9 cellular contexts compared by ENCODE assay signal in genomic region chr9:4366649-4367330, GRCh38.
DNase-seq lines count a peak whose midpoint lies in the region; ATAC-seq, FAIRE-seq and TF ChIP-seq lines count a peak whose summit lies in the region.
"Had no signal": no experiment of that assay in that cellular context is flagged by ENCODE, and none has a peak within 500 bp of the region (broad histone marks: within the 10 kb centered on the region; RNA-seq: fewer than 3 reads in every experiment).

No MANE protein-coding gene starts in this region.

- no peak for DNase-seq in D721Med (ENCODE audit: insufficient read length, low spot score)
- DNase-seq in HT-29 (ENCODE audit: low spot score) = peak; percentile 71
- peak; percentile 84 for DNase-seq in RPMI7951 (ENCODE audit: low read depth)
- DNase-seq in brain microvascular endothelial cell = peak; percentile 57
- peak; percentile 68 for DNase-seq in islet precursor cell
- peak; percentile 30 for DNase-seq in stimulated activated CD4-positive, alpha-beta T cell treated with anti-CD3 and anti-CD28 coated beads, Interleukin-4, amount 100 ng/mL, for 24 hours
- no peak for DNase-seq in T-helper 2 cell treated with Interferon-gamma antibody and Interleukin-4, amounts not matched to agents 5 μg/mL and 100 μg/mL, for 36 hours (ENCODE audit: low spot score)

- no peak for ATAC-seq in HG03196 (IDR thresholded peaks at IDR 0.05; ENCODE audit: unreplicated experiment)
- ATAC-seq: T-cell had no signal

- H3K27me3 Mint-ChIP-seq in T-helper 2 cell treated with Interferon-gamma antibody and Interleukin-4, amounts not matched to agents 5 μg/mL and 100 μg/mL, for 36 hours (ENCODE audit: low read depth) = peaks cover 9% of the 10 kb centered on the region

- H3K4me3 Mint-ChIP-seq in T-helper 2 cell treated with Interferon-gamma antibody and Interleukin-4, amounts not matched to agents 5 μg/mL and 100 μg/mL, for 36 hours = no peak overlapping the region
- H3K4me3 Mint-ChIP-seq: T-cell had no signal

- peaks cover 3% of the 10 kb centered on the region for H3K4me1 Mint-ChIP-seq in T-helper 2 cell treated with Interferon-gamma antibody and Interleukin-4, amounts not matched to agents 5 μg/mL and 100 μg/mL, for 36 hours (ENCODE audit: low read depth)
- H3K4me1 Mint-ChIP-seq: T-cell had no signal

- H3K27ac ChIP-seq in brain microvascular endothelial cell = no peak overlapping the region

- no peak for FAIRE-seq in D721Med (lab: Jason Lieb, UNC)

- in situ Hi-C loops in brain microvascular endothelial cell (cut with HindIII; ENCODE audit: low pct_ligation_motif_present, low sequenced_read_pairs) = no loop called here

- H3K36me3 ChIP-seq in brain microvascular endothelial cell (replicated peaks) = no peaks in the 10 kb centered on the region

- TF ChIP-seq CTCF in D721Med (IDR thresholded peaks at IDR 0.05; ENCODE audit: insufficient read depth, missing control alignments) (peak; percentile 54), brain microvascular endothelial cell (IDR thresholded peaks at IDR 0.05; ENCODE audit: low read depth, low read length, missing control alignments) (peak; percentile 84)

- H3K36me3 Mint-ChIP-seq in T-helper 2 cell treated with Interferon-gamma antibody and Interleukin-4, amounts not matched to agents 5 μg/mL and 100 μg/mL, for 36 hours (ENCODE audit: low read depth) = no peaks in the 10 kb centered on the region
- H3K36me3 Mint-ChIP-seq: T-cell had no signal

- H3K27me3 ChIP-seq in brain microvascular endothelial cell (replicated peaks) = no peaks in the 10 kb centered on the region

- H3K4me3 ChIP-seq in brain microvascular endothelial cell (ENCODE audit: low read depth, low read length) = no peak overlapping the region

- no peak overlapping the region for H3K27ac Mint-ChIP-seq in T-helper 2 cell treated with Interferon-gamma antibody and Interleukin-4, amounts not matched to agents 5 μg/mL and 100 μg/mL, for 36 hours
- H3K27ac Mint-ChIP-seq: T-cell had no signal

- no peaks in the 10 kb centered on the region for H3K9me3 Mint-ChIP-seq in T-helper 2 cell treated with Interferon-gamma antibody and Interleukin-4, amounts not matched to agents 5 μg/mL and 100 μg/mL, for 36 hours
- H3K9me3 Mint-ChIP-seq: T-cell had no signal

Comparison
In these comparisons a context has a peak if more than half of its experiments do, and no peak if none do; other contexts are left out.
1. DNase-seq: peak in HT-29 (single experiment), RPMI7951 (single experiment), brain microvascular endothelial cell (single experiment), islet precursor cell (single experiment) and stimulated activated CD4-positive, alpha-beta T cell treated with anti-CD3 and anti-CD28 coated beads, Interleukin-4, amount 100 ng/mL, for 24 hours (single experiment); none in D721Med (single experiment) and T-helper 2 cell treated with Interferon-gamma antibody and Interleukin-4, amounts not matched to agents 5 μg/mL and 100 μg/mL, for 36 hours (single experiment).